9 cellular contexts compared by ENCODE assay signal in genomic region chr19:511101-511841, GRCh38. TPM values are rescaled to one million over a fixed set of nuclear protein-coding genes. Genes with fewer than 3 reads are reported as not detected.
A peak's percentile ranks its signal among the peaks of the same experiment; 100 is the strongest.
DNase-seq lines count a peak whose midpoint lies in the region; ATAC-seq and TF ChIP-seq lines count a peak whose summit lies in the region.
"Had no signal": no experiment of that assay in that cellular context is flagged by ENCODE, and none has a peak within 500 bp of the region (broad histone marks: within the 10 kb centered on the region; RNA-seq: fewer than 3 reads in every experiment).

No MANE protein-coding gene starts in this region.

- peak; percentile 40 for TF ChIP-seq POLR2A in transverse colon (IDR thresholded peaks at IDR 0.05)

- intact Hi-C loops in activated CD8-positive, alpha-beta T cell treated with anti-CD3 and anti-CD28 coated beads for 36 hours (cut with micrococcal nuclease): no loop called here
- intact Hi-C loops in transverse colon (cut with DNase I; ENCODE audit: low total_unique reads): no loop called here

- CTCF ChIA-PET in activated CD8-positive, alpha-beta T cell treated with anti-CD3 and anti-CD28 coated beads for 36 hours (lab: Charles Lee): interaction anchor here (0.7 to 2.9 kb wide), 24 partner anchors 11 to 264 kb away, joined by 3 to 45 read pairs (median 5); partner anchors contain the start of genes C2CD4C, CDC34 and POLRMT

- H3K27me3 ChIP-seq in transverse colon: no peaks in the 10 kb centered on the region

- ATAC-seq in activated CD8-positive, alpha-beta T cell treated with anti-CD3 and anti-CD28 coated beads for 36 hours: peak; percentile 41
- ATAC-seq in GM21526 (IDR thresholded peaks at IDR 0.05; ENCODE audit: low FRiP score, unreplicated experiment) (no peak), HG02870 (IDR thresholded peaks at IDR 0.05; ENCODE audit: unreplicated experiment) (no peak)

- no peaks in the 10 kb centered on the region for H3K9me3 ChIP-seq in transverse colon
- H3K9me3 ChIP-seq: thoracic aorta had no signal

- peak; percentile 72 for DNase-seq in GDM1 (lab: John Stamatoyannopoulos, UW)
- peak; percentile 89 for DNase-seq in NCI-H2196 (lab: John Stamatoyannopoulos, UW; ENCODE audit: unreplicated experiment)
- DNase-seq in activated CD8-positive, alpha-beta T cell treated with anti-CD3 and anti-CD28 coated beads for 36 hours: peak; percentile 90
- peak; percentile 83 for DNase-seq in effector CD8-positive, alpha-beta T cell (lab: John Stamatoyannopoulos, UW)
- DNase-seq in neural crest cell (ENCODE audit: low read depth, low spot score): no peak
- peak; percentile 82 for DNase-seq in transverse colon

- WGBS in transverse colon (ENCODE audit: low coverage in 1 of 2), 2 donors: 32 to 40% methylated on average over 2 to 29 of the region's 29 CpGs

- no peaks in the 10 kb centered on the region for H3K36me3 ChIP-seq in transverse colon
- H3K36me3 ChIP-seq: thoracic aorta had no signal

- H3K4me3 ChIP-seq in transverse colon: peak overlapping the region in 1 of 4 donors; percentile 22
- H3K4me3 ChIP-seq: thoracic aorta had no signal

- H3K4me3 Mint-ChIP-seq in activated CD8-positive, alpha-beta T cell treated with anti-CD3 and anti-CD28 coated beads for 36 hours: peak overlapping the region; percentile 78
- H3K4me3 Mint-ChIP-seq in neural crest cell: peak overlapping the region; percentile 89

- peaks cover 30% of the 10 kb centered on the region for H3K4me1 Mint-ChIP-seq in activated CD8-positive, alpha-beta T cell treated with anti-CD3 and anti-CD28 coated beads for 36 hours (ENCODE audit: low read depth)
- peaks cover 38% of the 10 kb centered on the region for H3K4me1 Mint-ChIP-seq in neural crest cell

- no peaks in the 10 kb centered on the region for H3K9me3 Mint-ChIP-seq in activated CD8-positive, alpha-beta T cell treated with anti-CD3 and anti-CD28 coated beads for 36 hours
- H3K9me3 Mint-ChIP-seq in neural crest cell: no peaks in the 10 kb centered on the region

- no peak for TF ChIP-seq EP300 in transverse colon (IDR thresholded peaks at IDR 0.05; ENCODE audit: low read depth)

- in situ Hi-C loops in transverse colon (cut with MboI; ENCODE audit: low pct_ligation_motif_present in 1 of 4, low pct_unique_long_range_greater_than_20kb in 1 of 4, low sequenced_read_pairs in 3 of 4): no loop called here

- peaks cover 4% of the 10 kb centered on the region for H3K36me3 Mint-ChIP-seq in activated CD8-positive, alpha-beta T cell treated with anti-CD3 and anti-CD28 coated beads for 36 hours (ENCODE audit: low read depth)
- peaks cover 11% of the 10 kb centered on the region for H3K36me3 Mint-ChIP-seq in neural crest cell (ENCODE audit: low read depth)

- TF ChIP-seq CTCF in activated CD8-positive, alpha-beta T cell treated with anti-CD3 and anti-CD28 coated beads for 36 hours (IDR thresholded peaks at IDR 0.05): no peak
- TF ChIP-seq CTCF in neural crest cell (conservative IDR thresholded peaks at IDR 0.05) (no peak), transverse colon (IDR thresholded peaks at IDR 0.05) (no peak)

- H3K27me3 Mint-ChIP-seq in activated CD8-positive, alpha-beta T cell treated with anti-CD3 and anti-CD28 coated beads for 36 hours: no peaks in the 10 kb centered on the region
- peaks cover 5% of the 10 kb centered on the region for H3K27me3 Mint-ChIP-seq in neural crest cell (ENCODE audit: low read depth)

- POLR2A ChIA-PET in activated CD8-positive, alpha-beta T cell treated with anti-CD3 and anti-CD28 coated beads for 36 hours (lab: Charles Lee): interaction anchor here (0.8 to 3.2 kb wide), 5 partner anchors 10 to 129 kb away, joined by 3 to 20 read pairs (median 3); partner anchors contain the start of gene CDC34

- H3K4me1 ChIP-seq in transverse colon: peaks cover 16 to 42% (median 35%) of the 10 kb centered on the region in 4 donors

- H3K27ac Mint-ChIP-seq in activated CD8-positive, alpha-beta T cell treated with anti-CD3 and anti-CD28 coated beads for 36 hours: peak overlapping the region; percentile 98
- H3K27ac Mint-ChIP-seq in neural crest cell (ENCODE audit: unreplicated experiment): peak overlapping the region; percentile 86

- peak overlapping the region; percentile 75 to 81 (median 78) for H3K27ac ChIP-seq in transverse colon
- H3K27ac ChIP-seq: thoracic aorta had no signal

RNA-seq across cellular contexts. Expression of gene TPGS1, which starts 4.0 kb away (rescaled TPM):
- 1 to 10 TPM; 8.9 to 9.3 TPM for total RNA-seq in activated CD8-positive, alpha-beta T cell treated with anti-CD3 and anti-CD28 coated beads for 36 hours
- total RNA-seq in neural crest cell (22.3 TPM in 2 replicates), transverse colon (100 to 1,000 TPM in 1 of 4 donors, 10 to 100 TPM in 3; 18.0 to 103 (median 43.8) TPM)

RNA-seq across cellular contexts. Expression of gene MADCAM1, which starts 15.0 kb away (rescaled TPM):
- under 1 TPM; 0.20 to 0.22 TPM for total RNA-seq in activated CD8-positive, alpha-beta T cell treated with anti-CD3 and anti-CD28 coated beads for 36 hours
- total RNA-seq in neural crest cell: 0.75 and 1.1 TPM in 2 replicates
- total RNA-seq in transverse colon: 1 to 10 TPM in 3 of 4 donors, under 1 TPM in 1; 0.68 to 6.7 (median 2.9) TPM

RNA-seq across cellular contexts. Expression of gene CDC34, which starts 20.3 kb away (rescaled TPM):
- 10 to 100 TPM; 38.1 to 43.7 TPM for total RNA-seq in activated CD8-positive, alpha-beta T cell treated with anti-CD3 and anti-CD28 coated beads for 36 hours
- 106 and 111 TPM in 2 replicates for total RNA-seq in neural crest cell
- 100 to 1,000 TPM in 3 of 4 donors, 10 to 100 TPM in 1; 72.0 to 116 (median 103) TPM for total RNA-seq in transverse colon

RNA-seq across cellular contexts. Expression of gene GZMM, which starts 32.6 kb away (rescaled TPM):
- total RNA-seq in activated CD8-positive, alpha-beta T cell treated with anti-CD3 and anti-CD28 coated beads for 36 hours: 10 to 100 TPM; 52.7 to 58.5 TPM
- total RNA-seq in neural crest cell (not detected in 2 replicates), transverse colon (1 to 10 TPM in 2 of 4 donors, not detected in 2; 1.1 to 1.8 TPM)

RNA-seq across cellular contexts. Expression of gene SHC2, which starts 50.4 kb away (rescaled TPM):
- total RNA-seq in activated CD8-positive, alpha-beta T cell treated with anti-CD3 and anti-CD28 coated beads for 36 hours: under 1 TPM; 0.25 to 0.45 TPM
- total RNA-seq in neural crest cell: 39.0 and 45.2 TPM in 2 replicates
- 10 to 100 TPM in 3 of 4 donors, 1 to 10 TPM in 1; 6.3 to 30.3 (median 11.1) TPM for total RNA-seq in transverse colon
